ENCODE assay signal across 18 cellular contexts in the genomic region with DNA sequence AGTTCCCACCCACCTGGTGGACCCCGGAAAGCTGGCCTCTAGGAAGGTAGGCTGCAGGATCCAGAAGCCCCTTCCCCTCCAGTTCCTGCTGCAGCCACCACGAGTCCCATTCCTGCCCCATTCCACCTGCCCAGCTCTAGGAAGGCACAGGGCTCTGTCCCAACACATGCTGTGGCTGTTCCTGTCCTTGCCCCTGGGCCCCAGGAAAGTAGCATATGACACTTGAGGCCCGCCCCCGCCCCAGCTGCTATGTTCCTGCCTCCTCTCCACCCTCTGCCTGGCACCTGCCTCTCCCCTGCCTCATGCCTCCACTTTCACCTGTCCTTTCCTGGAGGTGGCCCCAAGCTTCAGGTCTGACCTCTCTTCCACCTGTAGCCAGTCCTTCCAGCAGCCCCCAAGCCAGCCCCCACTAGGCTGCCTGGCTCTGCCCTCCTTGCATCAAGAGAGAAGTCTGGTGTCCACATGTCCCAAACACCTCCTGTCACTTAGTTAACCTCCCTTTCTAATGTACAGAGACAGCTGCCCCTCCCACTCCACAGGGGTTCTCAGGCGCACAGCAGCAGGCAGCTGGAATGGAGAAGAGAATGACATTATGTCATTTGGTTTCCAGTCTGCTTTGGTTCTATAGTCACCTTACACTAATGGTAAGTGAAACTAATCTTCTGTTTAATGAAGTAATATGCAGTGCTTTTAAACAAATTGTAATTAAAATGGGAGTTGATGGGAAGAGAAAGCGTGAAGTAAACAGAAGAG. TPM values are rescaled to one million over a fixed set of nuclear protein-coding genes. Genes with fewer than 3 reads are reported as not detected.
A peak's percentile ranks its signal among the peaks of the same experiment; 100 is the strongest.
DNase-seq lines count a peak whose midpoint lies in the region; ATAC-seq, FAIRE-seq and TF ChIP-seq lines count a peak whose summit lies in the region.
"Had no signal": no experiment of that assay in that cellular context is flagged by ENCODE, and none has a peak within 500 bp of the region (broad histone marks: within the 10 kb centered on the region; RNA-seq: fewer than 3 reads in every experiment).

No MANE protein-coding gene starts in this region.

- ATAC-seq in RWPE2 (ENCODE audit: low read depth) (no peak), pancreas (peak; percentile 42 to 72 (median 54)), GM19351 (IDR thresholded peaks at IDR 0.05; ENCODE audit: unreplicated experiment) (no peak)
- ATAC-seq: activated CD4-positive, alpha-beta T cell treated with anti-CD3 and anti-CD28 coated beads for 36 hours; activated T-cell treated with anti-CD3 and anti-CD28 coated beads, Interleukin-2, amount 50 U/mL, for 4 hours; stimulated activated naive CD8-positive, alpha-beta T cell treated with anti-CD3 and anti-CD28 coated beads, Interleukin-15, amount 100 ng/mL, for 72 hours had no signal

- peak overlapping the region; percentile 7 for H3K27ac ChIP-seq in RWPE2 (ENCODE audit: poor library complexity, severe bottlenecking)
- peak overlapping the region in 1 of 4 donors; percentile 46 for H3K27ac ChIP-seq in pancreas
- H3K27ac ChIP-seq: 22Rv1, GM23248, neutrophil had no signal

- H3K4me3 ChIP-seq in RWPE2 (ENCODE audit: severe bottlenecking) = no peak overlapping the region
- H3K4me3 ChIP-seq in pancreas = no peak overlapping the region
- H3K4me3 ChIP-seq: GM23248 had no signal

- H3K27me3 ChIP-seq in RWPE2 (ENCODE audit: insufficient read depth, poor library complexity, severe bottlenecking) = no peaks in the 10 kb centered on the region
- H3K27me3 ChIP-seq in pancreas = no peaks in the 10 kb centered on the region

- 46 to 48% methylated on average over 6 of the region's 6 CpGs for WGBS in pancreas, 2 donors

- FAIRE-seq in pancreas (lab: Jason Lieb, UNC) = no peak

- peak; percentile 13 for DNase-seq in NCI-H1092 treated with DMSO at 0.1 percent for 48 hours (lab: John Stamatoyannopoulos, UW)
- no peak for DNase-seq in NCI-H1092 (lab: John Stamatoyannopoulos, UW)
- peak; percentile 25 for DNase-seq in NCI-H2107 (lab: John Stamatoyannopoulos, UW)
- no peak for DNase-seq in RWPE2 (ENCODE audit: low spot score)
- peak in 5 of 6 donors; percentile 35 to 55 (median 41) for DNase-seq in pancreas
- DNase-seq in HuH-7 (ENCODE audit: low spot score) = no peak
- DNase-seq in GM19238 (ENCODE audit: insufficient read length, low spot score) = no peak
- DNase-seq: activated CD4-positive, alpha-beta T cell treated with anti-CD3 and anti-CD28 coated beads for 36 hours; activated T-cell treated with anti-CD3 and anti-CD28 coated beads, Interleukin-2, amount 50 U/mL, for 4 hours; amygdala; CD4-positive, alpha-beta T cell; dermis blood vessel endothelial cell; GM23248; stimulated activated naive CD8-positive, alpha-beta T cell treated with anti-CD3 and anti-CD28 coated beads, Interleukin-15, amount 100 ng/mL, for 72 hours; T-helper 2 cell had no signal

- TF ChIP-seq CTCF in RWPE2 (IDR thresholded peaks at IDR 0.05; ENCODE audit: poor library complexity, severe bottlenecking) = no peak
- no peak for TF ChIP-seq CTCF in pancreas (IDR thresholded peaks at IDR 0.05)

- intact Hi-C loops in pancreas (cut with DNase I) = no loop called here

- H3K36me3 ChIP-seq in RWPE2 (ENCODE audit: low read depth) = no peaks in the 10 kb centered on the region
- no peaks in the 10 kb centered on the region for H3K36me3 ChIP-seq in pancreas
- H3K36me3 ChIP-seq: neutrophil had no signal

- no peaks in the 10 kb centered on the region for H3K9me3 ChIP-seq in RWPE2 (ENCODE audit: severe bottlenecking)
- no peaks in the 10 kb centered on the region for H3K9me3 ChIP-seq in pancreas
- H3K9me3 ChIP-seq: neutrophil had no signal

- H3K4me1 ChIP-seq in RWPE2 (ENCODE audit: insufficient read depth, poor library complexity, severe bottlenecking) (peaks cover 21% of the 10 kb centered on the region), pancreas (peaks cover 8 to 25% (median 11%) of the 10 kb centered on the region in 3 donors)

RNA-seq across cellular contexts. Expression of gene YKT6, which starts 22.8 kb away (rescaled TPM):
- total RNA-seq in pancreas = 10 to 100 TPM; 33.4 to 48.7 (median 38.8) TPM
- 10 to 100 TPM; 27.7 to 31.3 TPM for polyA plus RNA-seq in pancreas

RNA-seq across cellular contexts. Expression of gene GCK, which starts 34.3 kb away (rescaled TPM):
- 1 to 10 TPM in 2 of 6 donors, under 1 TPM in 4; 0.57 to 2.0 (median 0.88) TPM for total RNA-seq in pancreas
- polyA plus RNA-seq in pancreas = 10 to 100 TPM in 1 of 2 donors, 1 to 10 TPM in 1; 6.9 to 18.2 TPM
- total RNA-seq: dermis blood vessel endothelial cell had no signal

Comparison
In these comparisons a context has a peak if more than half of its experiments do, and no peak if none do; other contexts are left out.
1. DNase-seq: peak in NCI-H1092 treated with DMSO at 0.1 percent for 48 hours (single experiment), NCI-H2107 (single experiment) and pancreas (5 of 6); none in NCI-H1092 (single experiment), RWPE2 (single experiment), HuH-7 (single experiment) and GM19238 (single experiment).
2. ATAC-seq: peak in pancreas (4 of 4); none in RWPE2 (single experiment) and GM19351 (single experiment).